ENCODE assay signal across 12 cellular contexts in the genomic region with DNA sequence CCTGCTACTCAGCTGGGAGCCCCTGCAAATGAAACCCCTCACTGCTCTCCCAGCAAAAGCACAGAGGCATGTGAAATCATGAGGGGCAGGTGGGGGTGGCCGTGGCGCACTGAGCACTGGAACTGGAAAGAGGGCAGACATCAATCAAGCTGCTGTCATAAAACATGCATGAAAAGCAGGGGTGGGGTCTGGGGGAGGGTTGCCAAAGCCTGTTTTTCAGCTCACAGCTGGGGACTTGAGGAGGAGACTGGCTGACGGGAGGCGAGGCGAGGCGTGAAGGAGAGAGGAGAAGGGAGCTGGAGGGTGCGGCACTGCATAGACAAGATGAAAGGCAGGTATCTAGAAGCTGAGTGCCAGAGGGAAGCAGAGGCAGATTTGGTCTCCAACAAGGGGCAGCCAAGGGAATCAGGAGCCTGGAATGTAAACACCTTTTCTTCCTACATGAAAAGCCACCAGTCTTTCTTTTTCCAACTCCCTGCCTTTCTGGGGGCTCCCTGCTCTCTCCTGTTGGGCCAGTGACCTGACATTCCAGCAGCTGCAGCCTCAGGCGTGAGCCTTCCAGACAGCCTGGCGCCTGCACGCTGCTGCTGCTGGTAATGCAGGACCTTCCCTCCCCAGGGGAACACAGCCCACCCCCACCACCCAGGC.
DNase-seq lines count a peak whose midpoint lies in the region; ATAC-seq, FAIRE-seq and TF ChIP-seq lines count a peak whose summit lies in the region.
"Had no signal": no experiment of that assay in that cellular context is flagged by ENCODE, and none has a peak within 500 bp of the region (broad histone marks: within the 10 kb centered on the region; RNA-seq: fewer than 3 reads in every experiment).

No MANE protein-coding gene starts in this region.

- H3K4me1 ChIP-seq in HepG2 (ENCODE audit: insufficient read depth, low read length), result no peaks in the 10 kb centered on the region
- H3K4me1 ChIP-seq in right lobe of liver, result no peaks in the 10 kb centered on the region
- H3K4me1 ChIP-seq: prostate gland had no signal

- no TSS peak for BruUV-seq in HepG2 (replicated peaks; lab: Mats Ljungman, UMichigan)

- H4K20me1 ChIP-seq in HepG2 (ENCODE audit: insufficient read depth, low read length), result no peaks in the 10 kb centered on the region

- H3K4me3 ChIP-seq in HepG2 (replicated peaks in 1 of 3; ENCODE audit: insufficient read depth in 1 of 3, low read depth in 2 of 3, low read length in 3 of 3) (no peak overlapping the region), right lobe of liver (no peak overlapping the region)
- H3K4me3 ChIP-seq: adrenal gland, prostate gland had no signal

- TF ChIP-seq EP300 in HepG2 (IDR thresholded peaks at IDR 0.05; ENCODE audit: low read depth in 2 of 2, low read length in 2 of 2), result no peak
- TF ChIP-seq EP300 in HepG2 (CRISPR knock-in tag; IDR thresholded peaks at IDR 0.05; ENCODE audit: borderline replicate concordance), result no peak

- no peak overlapping the region for H2AFZ ChIP-seq in HepG2 (ENCODE audit: low read length)

- no peak for TF ChIP-seq POLR2A in HepG2 (IDR thresholded peaks at IDR 0.05; ENCODE audit: insufficient read depth in 1 of 2, low read depth in 2 of 2, low read length in 2 of 2)
- no peak for TF ChIP-seq POLR2A in right lobe of liver (IDR thresholded peaks at IDR 0.05)
- no peak for TF ChIP-seq POLR2A in GM12892 (IDR thresholded peaks at IDR 0.05; ENCODE audit: low read depth, low read length)

- in situ Hi-C loops in HepG2 (cut with HindIII; ENCODE audit: extremely low pct_ligation_motif_present, low pct_unique_long_range_greater_than_20kb), result no loop called here

- H3K4me2 ChIP-seq in HepG2 (ENCODE audit: low read depth, low read length), result peak overlapping the region; percentile 19; the same call in 1 of the 2 replicates

- H3K36me3 Mint-ChIP-seq in effector memory CD8-positive, alpha-beta T cell (ENCODE audit: insufficient read depth), result no peaks in the 10 kb centered on the region
- H3K36me3 Mint-ChIP-seq: activated CD8-positive, alpha-beta memory T cell treated with anti-CD3 and anti-CD28 coated beads, Interleukin-2, amount 10 ng/mL, durations not matched to agents 7 days and 5 days had no signal

- FAIRE-seq in HepG2 (lab: Jason Lieb, UNC) (no peak), GM12892 (lab: Jason Lieb, UNC) (no peak)

- H3K27me3 ChIP-seq in HepG2 (ENCODE audit: control insufficient read depth in 1 of 2, insufficient read depth in 2 of 2, low read length in 2 of 2) (peaks cover 0 to 30% of the 10 kb centered on the region in 2 experiments; a peak in 2 of 5 replicates), right lobe of liver (no peaks in the 10 kb centered on the region)
- H3K27me3 ChIP-seq: adrenal gland had no signal

- TF ChIP-seq CTCF in HepG2 (CRISPR knock-in tag; IDR thresholded peaks at IDR 0.05) (no peak), right lobe of liver (IDR thresholded peaks at IDR 0.05) (no peak)

- peaks cover 41 to 77% of the 10 kb centered on the region in 2 donors for H3K27me3 Mint-ChIP-seq in effector memory CD8-positive, alpha-beta T cell

- POLR2A ChIA-PET in HepG2 (lab: Yijun Ruan, JAX), result no interaction called here

- CTCF ChIA-PET in HepG2 (lab: Yijun Ruan, JAX; ENCODE audit: low intra/inter-chr PET ratio, low total read pairs), result no interaction called here

- WGBS in HepG2 (ENCODE audit: low lambda C conversion rate), result 4% methylated on average over 10 of the region's 10 CpGs
- WGBS in right lobe of liver (ENCODE audit: insufficient coverage, low coverage, low lambda C conversion rate, missing lambda C conversion rate), result 34% methylated on average over 8 of the region's 10 CpGs

- no peak overlapping the region for H3K9ac ChIP-seq in HepG2 (ENCODE audit: insufficient read depth, low read depth, low read length)

- H3K27ac Mint-ChIP-seq in effector memory CD8-positive, alpha-beta T cell, result no peak overlapping the region
- H3K27ac Mint-ChIP-seq: activated CD8-positive, alpha-beta memory T cell treated with anti-CD3 and anti-CD28 coated beads, Interleukin-2, amount 10 ng/mL, durations not matched to agents 7 days and 5 days had no signal

- H3K4me1 Mint-ChIP-seq in effector memory CD8-positive, alpha-beta T cell (ENCODE audit: low read depth in 2 of 2), result no peaks in the 10 kb centered on the region
- H3K4me1 Mint-ChIP-seq: activated CD8-positive, alpha-beta memory T cell treated with anti-CD3 and anti-CD28 coated beads, Interleukin-2, amount 10 ng/mL, durations not matched to agents 7 days and 5 days had no signal

- no peak overlapping the region for H3K27ac ChIP-seq in HepG2 (ENCODE audit: extremely low read length, insufficient read depth, low read length)
- H3K27ac ChIP-seq in right lobe of liver, result no peak overlapping the region
- H3K27ac ChIP-seq: adrenal gland, prostate gland had no signal

- no peak overlapping the region for H3K4me3 Mint-ChIP-seq in effector memory CD8-positive, alpha-beta T cell
- H3K4me3 Mint-ChIP-seq: activated CD8-positive, alpha-beta memory T cell treated with anti-CD3 and anti-CD28 coated beads, Interleukin-2, amount 10 ng/mL, durations not matched to agents 7 days and 5 days had no signal

- TF ChIP-seq RAD21 in HepG2 (CRISPR knock-in tag; IDR thresholded peaks at IDR 0.05), result no peak

- H3K36me3 ChIP-seq in HepG2 (replicated peaks in 1 of 2; ENCODE audit: control insufficient read depth in 1 of 2, insufficient read depth in 2 of 2, low read length in 2 of 2), result no peaks in the 10 kb centered on the region
- H3K36me3 ChIP-seq in right lobe of liver, result no peaks in the 10 kb centered on the region
- H3K36me3 ChIP-seq: adrenal gland, prostate gland had no signal

- ATAC-seq in HepG2 (peak; percentile 90), right lobe of liver (no peak), HG03342 (IDR thresholded peaks at IDR 0.05; ENCODE audit: unreplicated experiment) (no peak)
- ATAC-seq in effector memory CD8-positive, alpha-beta T cell (replicated peaks), result no peak
- ATAC-seq: activated CD8-positive, alpha-beta memory T cell treated with anti-CD3 and anti-CD28 coated beads, Interleukin-2, amount 10 ng/mL, durations not matched to agents 7 days and 5 days had no signal

- no peaks in the 10 kb centered on the region for H3K79me2 ChIP-seq in HepG2 (ENCODE audit: insufficient read depth, low read length)

- intact Hi-C loops in HepG2 (cut with micrococcal nuclease; ENCODE audit: unreplicated experiment) (no loop called here), right lobe of liver (cut with DNase I) (no loop called here)

- no peaks in the 10 kb centered on the region for H3K9me3 ChIP-seq in HepG2 (ENCODE audit: low read length)
- no peaks in the 10 kb centered on the region for H3K9me3 ChIP-seq in right lobe of liver
- H3K9me3 ChIP-seq: adrenal gland, prostate gland had no signal

- H3K9me3 Mint-ChIP-seq in effector memory CD8-positive, alpha-beta T cell, result no peaks in the 10 kb centered on the region

- DNase-seq in HepG2 (ENCODE audit: low spot score), result peak; percentile 16
- no peak for DNase-seq in right lobe of liver
- DNase-seq in astrocyte of the hippocampus (ENCODE audit: low read depth, low spot score), result peak; percentile 22
- peak; percentile 93 for DNase-seq in left kidney (ENCODE audit: low read depth, low spot score)
- no peak for DNase-seq in effector memory CD8-positive, alpha-beta T cell
- DNase-seq in GM12892 (ENCODE audit: insufficient read length), result no peak
- no peak for DNase-seq in 8988T
- DNase-seq: activated CD8-positive, alpha-beta memory T cell treated with anti-CD3 and anti-CD28 coated beads, Interleukin-2, amount 10 ng/mL, durations not matched to agents 7 days and 5 days; adrenal gland; Kasumi-1 had no signal

TF ChIP-seq in HepG2, 621 proteins besides CTCF, POLR2A, EP300 and RAD21:
- TF ChIP-seq ZNF678 (CRISPR knock-in tag; IDR thresholded peaks at IDR 0.05), result no peak
- no peak for TF ChIP-seq NCOA2 (CRISPR knock-in tag; IDR thresholded peaks at IDR 0.05)
- TF ChIP-seq ZNF747 (CRISPR knock-in tag; IDR thresholded peaks at IDR 0.05; ENCODE audit: borderline replicate concordance), result no peak
- TF ChIP-seq, protein P1, sequence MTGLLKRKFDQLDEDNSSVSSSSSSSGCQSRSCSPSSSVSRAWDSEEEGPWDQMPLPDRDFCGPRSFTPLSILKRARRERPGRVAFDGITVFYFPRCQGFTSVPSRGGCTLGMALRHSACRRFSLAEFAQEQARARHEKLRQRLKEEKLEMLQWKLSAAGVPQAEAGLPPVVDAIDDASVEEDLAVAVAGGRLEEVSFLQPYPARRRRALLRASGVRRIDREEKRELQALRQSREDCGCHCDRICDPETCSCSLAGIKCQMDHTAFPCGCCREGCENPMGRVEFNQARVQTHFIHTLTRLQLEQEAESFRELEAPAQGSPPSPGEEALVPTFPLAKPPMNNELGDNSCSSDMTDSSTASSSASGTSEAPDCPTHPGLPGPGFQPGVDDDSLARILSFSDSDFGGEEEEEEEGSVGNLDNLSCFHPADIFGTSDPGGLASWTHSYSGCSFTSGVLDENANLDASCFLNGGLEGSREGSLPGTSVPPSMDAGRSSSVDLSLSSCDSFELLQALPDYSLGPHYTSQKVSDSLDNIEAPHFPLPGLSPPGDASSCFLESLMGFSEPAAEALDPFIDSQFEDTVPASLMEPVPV (CRISPR knock-in tag; IDR thresholded peaks at IDR 0.05), result no peak
- TF ChIP-seq JUNB (CRISPR knock-in tag; IDR thresholded peaks at IDR 0.05; ENCODE audit: borderline replicate concordance), result no peak
- TF ChIP-seq MZF1 (CRISPR knock-in tag; IDR thresholded peaks at IDR 0.05; ENCODE audit: borderline replicate concordance), result no peak
- no peak for TF ChIP-seq ZNF232 (CRISPR knock-in tag; IDR thresholded peaks at IDR 0.05; ENCODE audit: borderline replicate concordance)

Comparison
In these comparisons a context has a peak if more than half of its experiments do, and no peak if none do; other contexts are left out.
1. DNase-seq: peak in HepG2 (single experiment), astrocyte of the hippocampus (single experiment) and left kidney (single experiment); none in right lobe of liver (0 of 3), effector memory CD8-positive, alpha-beta T cell (0 of 3), GM12892 (single experiment) and 8988T (single experiment).